In genomic region chr6:7817184-7817583, GRCh38 we compare ENCODE assay signal across 2 cellular contexts.
DNase-seq lines count a peak whose midpoint lies in the region; ATAC-seq, FAIRE-seq and TF ChIP-seq lines count a peak whose summit lies in the region.
"Not testable (repeated sequence)": the region's sequence is repeated elsewhere in the genome, so short reads cannot be mapped to it uniquely, and the experiment has no call there.

No MANE protein-coding gene starts in this region.

- not testable (repeated sequence) for H3K79me2 ChIP-seq in K562 (ENCODE audit: control insufficient read depth, insufficient read depth, low read length)

- H3K4me2 ChIP-seq in K562 (ENCODE audit: insufficient read depth, low read length), result not testable (repeated sequence)

- not testable (repeated sequence) for H3K9me3 ChIP-seq in HEK293 (ENCODE audit: control insufficient read depth, insufficient read depth, low read depth, low read length); K562 (replicated peaks; ENCODE audit: control insufficient read depth, insufficient read depth, low read depth, low read length)

- not testable (repeated sequence) for H3K4me1 ChIP-seq in HEK293 (ENCODE audit: control insufficient read depth, insufficient read depth, low read length); K562 (replicated peaks in 1 of 2; ENCODE audit: control insufficient read depth in 2 of 2, insufficient read depth in 2 of 2, low read length in 2 of 2)

- not testable (repeated sequence) for TF ChIP-seq POLR2A in K562 (conservative IDR thresholded peaks at IDR 0.05)

- not testable (repeated sequence) for DNase-seq in K562 (ENCODE audit: extremely low read depth in 1 of 4, low spot score in 3 of 4)

- not testable (repeated sequence) for TF ChIP-seq CTCF in HEK293 (tag by site-specific recombination; IDR thresholded peaks at IDR 0.05); K562 (IDR thresholded peaks at IDR 0.05 in 2 of 3, conservative IDR thresholded peaks at IDR 0.05 in 1 of 3; ENCODE audit: insufficient read depth in 2 of 3, low read depth in 1 of 3, low read length in 3 of 3)

- TF ChIP-seq RAD21 in K562 (CRISPR knock-in tag; conservative IDR thresholded peaks at IDR 0.05 in 1 of 2, IDR thresholded peaks at IDR 0.05 in 1 of 2), result not testable (repeated sequence)

- in situ Hi-C loops in K562 (cut with MboI), result not testable (repeated sequence)

- POLR2A ChIA-PET in HEK293 (lab: Yijun Ruan, JAX); K562 (lab: Yijun Ruan, JAX): not testable (repeated sequence)

- not testable (repeated sequence) for H3K36me3 ChIP-seq in HEK293 (ENCODE audit: control insufficient read depth in 2 of 2, insufficient read depth in 1 of 2, low read length in 2 of 2); K562 (ENCODE audit: control insufficient read depth, insufficient read depth, low read length)

- H3K27me3 ChIP-seq in K562 (ENCODE audit: control insufficient read depth in 2 of 2, insufficient read depth in 2 of 2, low read length in 2 of 2), result peaks cover 16 to 19% of the 10 kb centered on the region in 2 experiments

- FAIRE-seq in K562 (lab: Jason Lieb, UNC), result not testable (repeated sequence)

- CTCF ChIA-PET in HEK293 (lab: Yijun Ruan, JAX), result interaction anchor here (0.6 to 2.6 kb wide), 3 partner anchors 69 to 805 kb away, joined by 3 to 8 read pairs (median 5); no protein-coding TSS in a partner anchor
- CTCF ChIA-PET in K562 (lab: Yijun Ruan, JAX; ENCODE audit: low intra/inter-chr PET ratio), result not testable (repeated sequence)

- H3K9me1 ChIP-seq in K562 (ENCODE audit: control insufficient read depth, insufficient read depth, low read length), result not testable (repeated sequence)

- BruUV-seq in K562 (replicated peaks; lab: Mats Ljungman, UMichigan), result not testable (repeated sequence)

- H3K9ac ChIP-seq in K562 (ENCODE audit: insufficient read depth in 1 of 2, low read depth in 2 of 2, low read length in 2 of 2), result not testable (repeated sequence)

- not testable (repeated sequence) for H2AFZ ChIP-seq in K562 (ENCODE audit: low read depth, low read length)

- not testable (repeated sequence) for ATAC-seq in K562

- WGBS in K562 (ENCODE audit: insufficient coverage, low coverage, missing lambda C conversion rate), result 0% methylated on average over 1 of the region's 5 CpGs

- not testable (repeated sequence) for TF ChIP-seq EP300 in K562 (IDR thresholded peaks at IDR 0.05; ENCODE audit: low read length)

- not testable (repeated sequence) for H4K20me1 ChIP-seq in K562 (replicated peaks; ENCODE audit: control insufficient read depth, insufficient read depth, low read length)

- not testable (repeated sequence) for H3K4me3 ChIP-seq in HEK293 (ENCODE audit: low read depth, low read length); K562

- intact Hi-C loops in K562 (cut with micrococcal nuclease), result loop anchor here (5.0 kb wide), 1 partner anchor 175 kb away; no protein-coding TSS in a partner anchor

- H3K27ac ChIP-seq in HEK293 (ENCODE audit: extremely low read depth, low read depth, low read length); K562 (ENCODE audit: extremely low read depth, low read depth, low read length): not testable (repeated sequence)

TF ChIP-seq in HEK293, 187 proteins besides CTCF, POLR2A, EP300 and RAD21:
- TF ChIP-seq ZNF146 (tag by site-specific recombination; IDR thresholded peaks at IDR 0.05), result peak; percentile 91

TF ChIP-seq in K562, 482 proteins besides CTCF, POLR2A, EP300 and RAD21:
- peak; percentile 67 for TF ChIP-seq ZNF146 (CRISPR knock-in tag; IDR thresholded peaks at IDR 0.05; ENCODE audit: unreplicated experiment)
TF ChIP-seq in K562: peak in this region for 1; not testable (repeated sequence) for 481.
